16 cellular contexts compared by ENCODE assay signal in genomic region chr9:120392711-120393110, GRCh38.
DNase-seq lines count a peak whose midpoint lies in the region; ATAC-seq lines count a peak whose summit lies in the region.
"Had no signal": no experiment of that assay in that cellular context is flagged by ENCODE, and none has a peak within 500 bp of the region (broad histone marks: within the 10 kb centered on the region; RNA-seq: fewer than 3 reads in every experiment).

No MANE protein-coding gene starts in this region.

- H3K9me3 Mint-ChIP-seq in activated T-cell treated with anti-CD3 and anti-CD28 coated beads, Interleukin-2, amount 50 U/mL, for 24 hours, result no peaks in the 10 kb centered on the region
- H3K9me3 Mint-ChIP-seq: GM23338 had no signal

- H3K36me3 ChIP-seq in SJCRH30, result peaks cover 72% of the 10 kb centered on the region

- H3K27ac Mint-ChIP-seq in activated T-cell treated with anti-CD3 and anti-CD28 coated beads, Interleukin-2, amount 50 U/mL, for 24 hours, result peak overlapping the region; percentile 94
- peak overlapping the region; percentile 67 for H3K27ac Mint-ChIP-seq in T-helper 17 cell
- H3K27ac Mint-ChIP-seq: GM23338 had no signal

- H3K27ac ChIP-seq in SJCRH30, result no peak overlapping the region

- H3K9me3 ChIP-seq in T-helper 17 cell (ENCODE audit: control insufficient read depth, low read length, poor library complexity, severe bottlenecking) (no peaks in the 10 kb centered on the region), SJCRH30 (replicated peaks) (no peaks in the 10 kb centered on the region)
- H3K9me3 ChIP-seq: BE2C, MG63 had no signal

- intact Hi-C loops in posterior vena cava (cut with DNase I), result no loop called here

- no peak overlapping the region for H3K4me3 ChIP-seq in SJCRH30
- H3K4me3 ChIP-seq: GM23338, MG63 had no signal

- H3K4me1 ChIP-seq in SJCRH30, result peaks cover 7% of the 10 kb centered on the region; the same call in 1 of the 2 replicates
- H3K4me1 ChIP-seq: BE2C had no signal

- H3K4me3 Mint-ChIP-seq in activated T-cell treated with anti-CD3 and anti-CD28 coated beads, Interleukin-2, amount 50 U/mL, for 24 hours, result no peak overlapping the region
- no peak overlapping the region for H3K4me3 Mint-ChIP-seq in T-helper 17 cell
- H3K4me3 Mint-ChIP-seq: GM23338 had no signal

- H3K4me1 Mint-ChIP-seq in activated T-cell treated with anti-CD3 and anti-CD28 coated beads, Interleukin-2, amount 50 U/mL, for 24 hours (ENCODE audit: low read depth), result peaks cover 42% of the 10 kb centered on the region
- H3K4me1 Mint-ChIP-seq in T-helper 17 cell, result peaks cover 16% of the 10 kb centered on the region

- ATAC-seq in T-helper 17 cell (no peak), HG02763 (IDR thresholded peaks at IDR 0.05; ENCODE audit: unreplicated experiment) (no peak)
- ATAC-seq: GM23338, Panc1 had no signal

- H3K27me3 Mint-ChIP-seq in activated T-cell treated with anti-CD3 and anti-CD28 coated beads, Interleukin-2, amount 50 U/mL, for 24 hours, result no peaks in the 10 kb centered on the region
- no peaks in the 10 kb centered on the region for H3K27me3 Mint-ChIP-seq in T-helper 17 cell

- H3K27me3 ChIP-seq in SJCRH30, result no peaks in the 10 kb centered on the region
- H3K27me3 ChIP-seq: BE2C, MG63 had no signal

- no peak for DNase-seq in activated T-cell treated with anti-CD3 and anti-CD28 coated beads, Interleukin-2, amount 50 U/mL, for 24 hours
- no peak for DNase-seq in activated T-cell treated with anti-CD3 and anti-CD28 coated beads for 4 hours
- no peak for DNase-seq in T-helper 17 cell
- DNase-seq in mesenteric fat pad (ENCODE audit: low spot score), result peak; percentile 83
- peak; percentile 42 for DNase-seq in posterior vena cava (ENCODE audit: low spot score)
- no peak for DNase-seq in SJCRH30
- DNase-seq in NOMO-1 treated with DMSO at 0.1 percent for 48 hours (lab: John Stamatoyannopoulos, UW; ENCODE audit: unreplicated experiment), result no peak
- DNase-seq: 8988T, BE2C, DND-41, MG63, NCI-H1092 treated with DMSO at 0.1 percent for 48 hours, NCI-H524 had no signal

- H3K36me3 Mint-ChIP-seq in activated T-cell treated with anti-CD3 and anti-CD28 coated beads, Interleukin-2, amount 50 U/mL, for 24 hours (ENCODE audit: low read depth), result peaks cover 94% of the 10 kb centered on the region
- peaks cover 19% of the 10 kb centered on the region for H3K36me3 Mint-ChIP-seq in T-helper 17 cell (ENCODE audit: low read depth)

Comparison
In these comparisons a context has a peak if more than half of its experiments do, and no peak if none do; other contexts are left out.
1. DNase-seq: peak in mesenteric fat pad (single experiment) and posterior vena cava (single experiment); none in activated T-cell treated with anti-CD3 and anti-CD28 coated beads, Interleukin-2, amount 50 U/mL, for 24 hours (single experiment), activated T-cell treated with anti-CD3 and anti-CD28 coated beads for 4 hours (single experiment), T-helper 17 cell (0 of 3), SJCRH30 (0 of 2) and NOMO-1 treated with DMSO at 0.1 percent for 48 hours (single experiment).